ENCODE assay signal across 27 cellular contexts in the genomic region with DNA sequence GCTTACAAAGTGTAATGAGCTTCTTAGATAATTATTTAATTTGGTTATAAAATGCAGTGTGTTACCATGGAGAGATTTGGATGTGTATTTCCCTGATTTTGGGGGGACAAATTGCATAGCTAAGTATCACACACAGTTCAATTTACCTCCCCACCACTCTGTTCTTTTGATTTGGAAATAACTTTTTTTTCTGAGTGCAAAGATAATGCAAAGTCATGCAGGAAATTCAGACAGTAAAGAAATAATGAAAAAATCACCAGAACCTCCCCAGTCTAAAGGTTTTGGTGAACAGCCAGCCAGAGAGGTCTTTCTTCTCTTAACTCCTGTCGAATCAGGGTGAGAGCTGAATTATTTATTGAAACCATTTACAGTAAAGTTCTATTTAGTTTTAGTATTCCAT. TPM values are rescaled to one million over a fixed set of nuclear protein-coding genes. Genes with fewer than 3 reads are reported as not detected.
"Had no signal": no experiment of that assay in that cellular context is flagged by ENCODE, and none has a peak within 500 bp of the region (broad histone marks: within the 10 kb centered on the region; RNA-seq: fewer than 3 reads in every experiment).

No MANE protein-coding gene starts in this region.

- H3K27me3 ChIP-seq: ascending aorta, ovary had no signal

- H3K4me3 ChIP-seq: adrenal gland, ascending aorta, left lung, lung, ovary, psoas muscle, right atrium auricular region, upper lobe of left lung had no signal

- ATAC-seq: activated CD4-positive, alpha-beta T cell treated with anti-CD3 and anti-CD28 coated beads for 36 hours; activated T-helper 17 cell treated with anti-CD3 and anti-CD28 coated beads, Interleukin-2, amount 50 U/mL, for 72 hours; foreskin keratinocyte; psoas muscle had no signal

- DNase-seq: activated B cell treated with CpG ODN at 0.5 μM for 24 hours; activated CD4-positive, alpha-beta T cell treated with anti-CD3 and anti-CD28 coated beads for 36 hours; activated CD4-positive, alpha-beta T cell treated with anti-CD3 and anti-CD28 coated beads, Interleukin-2, amount 50 U/mL, for 4 hours; activated CD8-positive, alpha-beta memory T cell treated with anti-CD3 and anti-CD28 coated beads for 24 hours; activated CD8-positive, alpha-beta memory T cell treated with anti-CD3 and anti-CD28 coated beads, Interleukin-2, amount 50 U/mL, for 4 hours; activated T-cell treated with anti-CD3 and anti-CD28 coated beads, Interleukin-2, amount 50 U/mL, for 24 hours; adrenal gland; central memory CD4-positive, alpha-beta T cell; dermis blood vessel endothelial cell; effector CD8-positive, alpha-beta T cell; foreskin keratinocyte; kidney glomerular epithelial cell; naive B cell; ovary; psoas muscle; stimulated activated CD4-positive, alpha-beta T cell treated with anti-CD3 and anti-CD28 coated beads, Interleukin-4, amount 100 ng/mL, for 24 hours; stimulated activated naive CD4-positive, alpha-beta T cell treated with Interleukin-2 at 50 U/mL for 16 hours; T-helper 9 cell; upper lobe of left lung had no signal

- H3K27ac ChIP-seq: adrenal gland, ascending aorta, foreskin keratinocyte, left lung, neutrophil, ovary, psoas muscle, right atrium auricular region had no signal

- H3K36me3 Mint-ChIP-seq: activated naive CD8-positive, alpha-beta T cell; naive B cell had no signal

- H3K9me3 ChIP-seq: adrenal gland, ascending aorta, left lung, neutrophil, ovary, psoas muscle, right atrium auricular region, upper lobe of left lung had no signal

- H3K36me3 ChIP-seq: adrenal gland, ascending aorta, left lung, neutrophil, ovary, right atrium auricular region, upper lobe of left lung had no signal

- H3K4me1 ChIP-seq: foreskin keratinocyte had no signal

- H3K9me3 Mint-ChIP-seq: activated B cell treated with CpG ODN at 0.5 μM for 24 hours; activated T-cell treated with anti-CD3 and anti-CD28 coated beads, Interleukin-2, amount 50 U/mL, for 24 hours; activated T-helper 17 cell treated with anti-CD3 and anti-CD28 coated beads, Interleukin-2, amount 50 U/mL, for 72 hours had no signal

- H3K27ac Mint-ChIP-seq: activated B cell treated with CpG ODN at 0.5 μM for 24 hours; activated CD4-positive, alpha-beta T cell treated with anti-CD3 and anti-CD28 coated beads for 36 hours; activated naive CD8-positive, alpha-beta T cell; activated T-cell treated with anti-CD3 and anti-CD28 coated beads, Interleukin-2, amount 50 U/mL, for 24 hours; activated T-helper 17 cell treated with anti-CD3 and anti-CD28 coated beads, Interleukin-2, amount 50 U/mL, for 72 hours; naive B cell had no signal

- H3K4me3 Mint-ChIP-seq: activated B cell treated with CpG ODN at 0.5 μM for 24 hours; activated CD4-positive, alpha-beta T cell treated with anti-CD3 and anti-CD28 coated beads for 36 hours; activated naive CD8-positive, alpha-beta T cell; activated T-cell treated with anti-CD3 and anti-CD28 coated beads, Interleukin-2, amount 50 U/mL, for 24 hours; activated T-helper 17 cell treated with anti-CD3 and anti-CD28 coated beads, Interleukin-2, amount 50 U/mL, for 72 hours; naive B cell had no signal

RNA-seq across cellular contexts. Expression of a gene that starts 3.2 kb away (rescaled TPM):
- total RNA-seq: subcutaneous adipose tissue had no signal
